In the genomic region with DNA sequence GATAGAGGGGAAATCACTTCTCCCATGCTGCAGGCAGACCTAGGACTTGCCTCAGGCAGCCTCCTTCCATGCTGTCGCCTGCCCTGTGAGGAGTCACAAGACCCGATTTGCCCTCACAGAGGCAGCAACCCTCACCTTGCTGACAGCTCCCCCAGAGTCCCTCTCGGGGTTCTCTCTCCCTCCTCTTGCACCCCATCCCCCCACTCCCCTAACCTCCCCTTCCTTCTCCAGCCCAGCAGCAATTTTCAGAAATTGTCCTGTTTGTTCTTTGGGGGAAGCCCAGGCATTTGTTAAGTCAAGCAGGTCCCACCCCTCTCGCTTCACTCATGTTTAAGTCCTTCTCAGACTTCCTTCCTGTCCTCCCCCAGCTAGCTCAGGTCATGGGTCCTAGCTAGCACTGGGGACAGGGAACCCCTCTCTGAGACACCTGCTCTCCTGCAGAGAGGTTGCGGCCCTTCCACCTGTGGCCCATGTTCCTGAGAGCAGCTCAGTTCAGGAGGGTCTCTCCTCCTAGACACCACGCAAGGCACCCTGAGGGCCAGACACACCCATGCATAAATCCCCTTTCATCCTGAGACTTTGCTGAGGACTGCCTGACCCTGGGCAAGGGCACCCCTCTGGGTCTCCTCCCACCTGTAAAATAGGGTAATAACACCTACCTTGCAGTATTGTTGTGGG, we compare ENCODE assay signal across 11 cellular contexts. TPM values are rescaled to one million over a fixed set of nuclear protein-coding genes. Genes with fewer than 3 reads are reported as not detected.
DNase-seq lines count a peak whose midpoint lies in the region; ATAC-seq lines count a peak whose summit lies in the region.
"Had no signal": no experiment of that assay in that cellular context is flagged by ENCODE, and none has a peak within 500 bp of the region (broad histone marks: within the 10 kb centered on the region; RNA-seq: fewer than 3 reads in every experiment).

No MANE protein-coding gene starts in this region.

- peak in 1 of 2 donors; percentile 34 for ATAC-seq in naive thymus-derived CD8-positive, alpha-beta T cell
- no peak for ATAC-seq in GM19324 (IDR thresholded peaks at IDR 0.05; ENCODE audit: low FRiP score, unreplicated experiment)

- H3K36me3 Mint-ChIP-seq in CD8-positive, alpha-beta memory T cell, result no peaks in the 10 kb centered on the region
- no peaks in the 10 kb centered on the region for H3K36me3 Mint-ChIP-seq in activated T-helper 1 cell treated with anti-CD3 and anti-CD28 coated beads, Interleukin-12 subunit alpha, Interleukin-12 subunit beta, Interleukin-2, Interleukin-4 antibody, amounts not matched to agents 30 ng/mL and 10 ng/mL and 1 ng/mL, durations not matched to agents 14 hours and 24 hours and 36 hours (ENCODE audit: low read depth)
- no peaks in the 10 kb centered on the region for H3K36me3 Mint-ChIP-seq in naive thymus-derived CD8-positive, alpha-beta T cell

- H3K9ac ChIP-seq in BLaER1, result peak overlapping the region; percentile 22; the same call in 1 of the 2 replicates

- CTCF ChIA-PET in CD8-positive, alpha-beta memory T cell (lab: Charles Lee), result interaction anchor here (1.0 to 6.9 kb wide), 5 partner anchors 8 to 222 kb away, joined by 3 to 35 read pairs (median 3); partner anchors contain the start of gene FXYD2

- H3K4me2 ChIP-seq in BLaER1, result peak overlapping the region; percentile 92

- peak overlapping the region; percentile 69 for H3K27ac ChIP-seq in BLaER1
- no peak overlapping the region for H3K27ac ChIP-seq in CD8-positive, alpha-beta memory T cell (ENCODE audit: low read depth, low read length)

- DNase-seq in CD8-positive, alpha-beta memory T cell, result peak in 1 of 5 donors; percentile 47
- DNase-seq in activated T-helper 1 cell treated with anti-CD3 and anti-CD28 coated beads, Interleukin-12 subunit alpha, Interleukin-12 subunit beta, Interleukin-2, Interleukin-4 antibody, amounts not matched to agents 30 ng/mL and 10 ng/mL and 1 ng/mL, durations not matched to agents 14 hours and 24 hours and 36 hours (ENCODE audit: low spot score), result no peak
- DNase-seq in naive thymus-derived CD8-positive, alpha-beta T cell, result no peak
- DNase-seq in NK-92 (lab: John Stamatoyannopoulos, UW; ENCODE audit: unreplicated experiment), result no peak
- DNase-seq in effector CD4-positive, alpha-beta T cell, result no peak
- no peak for DNase-seq in AG08396 (ENCODE audit: low spot score)

- peak overlapping the region in 7 of 8 donors; percentile 62 to 95 (median 86) for H3K27ac Mint-ChIP-seq in CD8-positive, alpha-beta memory T cell
- H3K27ac Mint-ChIP-seq in activated T-helper 1 cell treated with anti-CD3 and anti-CD28 coated beads, Interleukin-12 subunit alpha, Interleukin-12 subunit beta, Interleukin-2, Interleukin-4 antibody, amounts not matched to agents 30 ng/mL and 10 ng/mL and 1 ng/mL, durations not matched to agents 14 hours and 24 hours and 36 hours, result peak overlapping the region; percentile 87
- H3K27ac Mint-ChIP-seq in naive thymus-derived CD8-positive, alpha-beta T cell, result peak overlapping the region; percentile 15 to 92 (median 86)

- no peaks in the 10 kb centered on the region for H4K20me1 ChIP-seq in BLaER1

- intact Hi-C loops in activated T-helper 1 cell treated with anti-CD3 and anti-CD28 coated beads, Interleukin-12 subunit alpha, Interleukin-12 subunit beta, Interleukin-2, Interleukin-4 antibody, amounts not matched to agents 30 ng/mL and 10 ng/mL and 1 ng/mL, durations not matched to agents 14 hours and 24 hours and 36 hours (cut with micrococcal nuclease), result no loop called here

- no peaks in the 10 kb centered on the region for H3K27me3 ChIP-seq in BLaER1
- H3K27me3 ChIP-seq in CD8-positive, alpha-beta memory T cell (ENCODE audit: insufficient read depth, low read length, poor library complexity, severe bottlenecking), result no peaks in the 10 kb centered on the region

- peaks cover 48 to 63% (median 49%) of the 10 kb centered on the region in 3 donors for H3K4me1 Mint-ChIP-seq in CD8-positive, alpha-beta memory T cell
- H3K4me1 Mint-ChIP-seq in activated T-helper 1 cell treated with anti-CD3 and anti-CD28 coated beads, Interleukin-12 subunit alpha, Interleukin-12 subunit beta, Interleukin-2, Interleukin-4 antibody, amounts not matched to agents 30 ng/mL and 10 ng/mL and 1 ng/mL, durations not matched to agents 14 hours and 24 hours and 36 hours (ENCODE audit: low read depth), result peaks cover 59% of the 10 kb centered on the region
- H3K4me1 Mint-ChIP-seq in naive thymus-derived CD8-positive, alpha-beta T cell, result peaks cover 29 to 65% (median 58%) of the 10 kb centered on the region in 4 donors

- peaks cover 99% of the 10 kb centered on the region for H3K4me1 ChIP-seq in BLaER1
- peaks cover 41% of the 10 kb centered on the region for H3K4me1 ChIP-seq in CD8-positive, alpha-beta memory T cell (ENCODE audit: insufficient read depth, low read length)

- peak overlapping the region in 6 of 7 donors; percentile 20 to 64 (median 44) for H3K4me3 Mint-ChIP-seq in CD8-positive, alpha-beta memory T cell
- H3K4me3 Mint-ChIP-seq in activated T-helper 1 cell treated with anti-CD3 and anti-CD28 coated beads, Interleukin-12 subunit alpha, Interleukin-12 subunit beta, Interleukin-2, Interleukin-4 antibody, amounts not matched to agents 30 ng/mL and 10 ng/mL and 1 ng/mL, durations not matched to agents 14 hours and 24 hours and 36 hours, result peak overlapping the region; percentile 57
- peak overlapping the region in 9 of 10 donors; percentile 36 to 77 (median 65) for H3K4me3 Mint-ChIP-seq in naive thymus-derived CD8-positive, alpha-beta T cell

- no peak overlapping the region for H3K4me3 ChIP-seq in BLaER1
- no peak overlapping the region for H3K4me3 ChIP-seq in CD8-positive, alpha-beta memory T cell (ENCODE audit: low read length)
- H3K4me3 ChIP-seq: skin epidermis had no signal

- H3K9me3 ChIP-seq in BLaER1, result no peaks in the 10 kb centered on the region
- H3K9me3 ChIP-seq in CD8-positive, alpha-beta memory T cell (ENCODE audit: low read length), result no peaks in the 10 kb centered on the region
- H3K9me3 ChIP-seq: Caco-2 had no signal

- H3K9me3 Mint-ChIP-seq in CD8-positive, alpha-beta memory T cell, result no peaks in the 10 kb centered on the region
- no peaks in the 10 kb centered on the region for H3K9me3 Mint-ChIP-seq in activated T-helper 1 cell treated with anti-CD3 and anti-CD28 coated beads, Interleukin-12 subunit alpha, Interleukin-12 subunit beta, Interleukin-2, Interleukin-4 antibody, amounts not matched to agents 30 ng/mL and 10 ng/mL and 1 ng/mL, durations not matched to agents 14 hours and 24 hours and 36 hours
- no peaks in the 10 kb centered on the region for H3K9me3 Mint-ChIP-seq in naive thymus-derived CD8-positive, alpha-beta T cell

- POLR2A ChIA-PET in CD8-positive, alpha-beta memory T cell (lab: Charles Lee), result no interaction called here
- POLR2A ChIA-PET in naive thymus-derived CD8-positive, alpha-beta T cell (lab: Charles Lee), result interaction anchor here (0.6 to 2.5 kb wide), 2 partner anchors 7 to 618 kb away, joined by 3 to 13 read pairs; partner anchors contain the start of gene FXYD2

- peaks cover 0 to 2% of the 10 kb centered on the region in 2 donors for H3K27me3 Mint-ChIP-seq in CD8-positive, alpha-beta memory T cell
- no peaks in the 10 kb centered on the region for H3K27me3 Mint-ChIP-seq in activated T-helper 1 cell treated with anti-CD3 and anti-CD28 coated beads, Interleukin-12 subunit alpha, Interleukin-12 subunit beta, Interleukin-2, Interleukin-4 antibody, amounts not matched to agents 30 ng/mL and 10 ng/mL and 1 ng/mL, durations not matched to agents 14 hours and 24 hours and 36 hours (ENCODE audit: insufficient read depth)
- no peaks in the 10 kb centered on the region for H3K27me3 Mint-ChIP-seq in naive thymus-derived CD8-positive, alpha-beta T cell

- H3K36me3 ChIP-seq in BLaER1, result no peaks in the 10 kb centered on the region
- no peaks in the 10 kb centered on the region for H3K36me3 ChIP-seq in CD8-positive, alpha-beta memory T cell (ENCODE audit: insufficient read depth, low read length)

RNA-seq across cellular contexts. Expression of gene FXYD2, which starts 6.3 kb away (rescaled TPM):
- 1 to 10 TPM; 5.4 to 8.0 TPM for total RNA-seq in CD8-positive, alpha-beta memory T cell
- polyA plus RNA-seq in CD8-positive, alpha-beta memory T cell, result 67.9 TPM
- total RNA-seq in activated T-helper 1 cell treated with anti-CD3 and anti-CD28 coated beads, Interleukin-12 subunit alpha, Interleukin-12 subunit beta, Interleukin-2, Interleukin-4 antibody, amounts not matched to agents 30 ng/mL and 10 ng/mL and 1 ng/mL, durations not matched to agents 14 hours and 24 hours and 36 hours, result 3.4 and 3.6 TPM in 2 replicates
- 10 to 100 TPM; 12.9 to 14.4 TPM for total RNA-seq in naive thymus-derived CD8-positive, alpha-beta T cell
- 10 to 100 TPM; 11.9 to 61.6 (median 16.9) TPM for polyA plus RNA-seq in naive thymus-derived CD8-positive, alpha-beta T cell
- total RNA-seq: M059J had no signal

RNA-seq across cellular contexts. Expression of gene DSCAML1, which starts 33.8 kb away (rescaled TPM):
- under 1 TPM; 0.48 to 0.91 TPM for total RNA-seq in CD8-positive, alpha-beta memory T cell
- not detected for polyA plus RNA-seq in CD8-positive, alpha-beta memory T cell
- not detected in 2 replicates for total RNA-seq in activated T-helper 1 cell treated with anti-CD3 and anti-CD28 coated beads, Interleukin-12 subunit alpha, Interleukin-12 subunit beta, Interleukin-2, Interleukin-4 antibody, amounts not matched to agents 30 ng/mL and 10 ng/mL and 1 ng/mL, durations not matched to agents 14 hours and 24 hours and 36 hours
- 1 to 10 TPM; 1.3 to 2.1 TPM for total RNA-seq in naive thymus-derived CD8-positive, alpha-beta T cell
- under 1 TPM; 0.12 to 0.15 (median 0.13) TPM for polyA plus RNA-seq in naive thymus-derived CD8-positive, alpha-beta T cell
- total RNA-seq: Caco-2, M059J had no signal

RNA-seq across cellular contexts. Expression of gene FXYD6, which starts 45.6 kb away (rescaled TPM):
- total RNA-seq in CD8-positive, alpha-beta memory T cell, result under 1 TPM in 1 of 2 experiments, not detected in 1; 0.11 TPM
- polyA plus RNA-seq in CD8-positive, alpha-beta memory T cell, result not detected
- not detected in 2 replicates for total RNA-seq in activated T-helper 1 cell treated with anti-CD3 and anti-CD28 coated beads, Interleukin-12 subunit alpha, Interleukin-12 subunit beta, Interleukin-2, Interleukin-4 antibody, amounts not matched to agents 30 ng/mL and 10 ng/mL and 1 ng/mL, durations not matched to agents 14 hours and 24 hours and 36 hours
- total RNA-seq in naive thymus-derived CD8-positive, alpha-beta T cell, result not detected
- polyA plus RNA-seq in naive thymus-derived CD8-positive, alpha-beta T cell, result not detected
